17 cellular contexts compared by ENCODE assay signal in the genomic region with DNA sequence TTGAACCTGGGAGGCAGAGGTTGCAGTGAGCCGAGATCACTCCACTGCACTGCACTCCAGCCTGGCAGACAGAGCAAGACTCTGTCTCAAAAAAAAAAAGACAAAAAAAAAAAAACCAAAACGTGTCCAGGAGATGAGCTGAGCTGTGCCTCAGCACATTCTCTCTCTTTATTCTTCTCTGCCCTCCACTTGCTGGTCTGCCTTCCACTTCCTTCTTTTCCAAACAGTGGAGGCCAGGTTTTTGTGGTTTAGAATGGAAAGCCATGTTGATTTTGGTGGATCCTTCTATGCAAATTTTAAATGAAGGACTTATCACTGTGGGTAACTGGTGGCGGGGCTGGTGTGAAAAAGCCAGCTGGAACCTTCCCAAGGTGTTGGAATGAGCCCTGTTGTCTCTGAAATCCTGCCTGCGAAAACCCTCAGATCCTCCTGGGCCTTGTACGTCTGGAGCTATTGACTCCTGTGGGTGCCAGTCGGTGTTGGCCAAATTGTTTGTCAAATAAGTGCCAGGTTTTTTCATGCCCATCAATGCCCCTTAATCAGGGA.
DNase-seq lines count a peak whose midpoint lies in the region; ATAC-seq and TF ChIP-seq lines count a peak whose summit lies in the region.
"Had no signal": no experiment of that assay in that cellular context is flagged by ENCODE, and none has a peak within 500 bp of the region (broad histone marks: within the 10 kb centered on the region; RNA-seq: fewer than 3 reads in every experiment).

No MANE protein-coding gene starts in this region.

- no peak for ATAC-seq in GM18870 (IDR thresholded peaks at IDR 0.05; ENCODE audit: unreplicated experiment)

- H3K27ac Mint-ChIP-seq in chondrocyte (ENCODE audit: unreplicated experiment): no peak overlapping the region
- H3K27ac Mint-ChIP-seq: CD8-positive, alpha-beta memory T cell; GM23338 had no signal

- H3K27me3 Mint-ChIP-seq in chondrocyte (ENCODE audit: low read depth): no peaks in the 10 kb centered on the region

- no peak overlapping the region for H3K27ac ChIP-seq in spleen
- H3K27ac ChIP-seq: BLaER1 had no signal

- H3K36me3 Mint-ChIP-seq in chondrocyte (ENCODE audit: low read depth): peaks cover 17% of the 10 kb centered on the region
- H3K36me3 Mint-ChIP-seq: CD8-positive, alpha-beta memory T cell had no signal

- H3K4me1 ChIP-seq in spleen: no peaks in the 10 kb centered on the region
- H3K4me1 ChIP-seq: Caco-2 had no signal

- no peaks in the 10 kb centered on the region for H3K36me3 ChIP-seq in spleen
- H3K36me3 ChIP-seq: BLaER1 had no signal

- no peaks in the 10 kb centered on the region for H3K9me3 ChIP-seq in spleen
- H3K9me3 ChIP-seq: BLaER1, Caco-2 had no signal

- no peaks in the 10 kb centered on the region for H3K4me1 Mint-ChIP-seq in chondrocyte (ENCODE audit: low read depth)
- H3K4me1 Mint-ChIP-seq: CD8-positive, alpha-beta memory T cell had no signal

- peaks cover 3% of the 10 kb centered on the region for H3K9me3 Mint-ChIP-seq in chondrocyte (ENCODE audit: low read depth)
- H3K9me3 Mint-ChIP-seq: CD8-positive, alpha-beta memory T cell; GM23338 had no signal

- no peak overlapping the region for H3K4me3 Mint-ChIP-seq in chondrocyte (ENCODE audit: unreplicated experiment)
- H3K4me3 Mint-ChIP-seq: CD8-positive, alpha-beta memory T cell; GM23338 had no signal

- DNase-seq in NCI-H526 (lab: John Stamatoyannopoulos, UW) (peak; percentile 41 to 43), NCI-H526 treated with DMSO at 0.1 percent for 48 hours (lab: John Stamatoyannopoulos, UW) (no peak), NCI-H2029 treated with DMSO at 0.1 percent for 48 hours (lab: John Stamatoyannopoulos, UW) (peak; percentile 35), chondrocyte (ENCODE audit: low spot score) (peak; percentile 15), spleen (peak; percentile 3), NCI-H2227 treated with DMSO at 0.1 percent for 48 hours (lab: John Stamatoyannopoulos, UW) (no peak), NCI-H1105 (lab: John Stamatoyannopoulos, UW) (no peak)
- DNase-seq: 8988T; AML-193; Caco-2; CD8-positive, alpha-beta memory T cell; DMS53; GF-D8; H7 had no signal

- no peak overlapping the region for H3K4me3 ChIP-seq in spleen
- H3K4me3 ChIP-seq: BLaER1, GM23338 had no signal

- H3K27me3 ChIP-seq in spleen (replicated peaks in 1 of 7): peaks cover 0 to 21% (median 0%) of the 10 kb centered on the region in 7 donors
- H3K27me3 ChIP-seq: BLaER1 had no signal

- TF ChIP-seq POLR2A in spleen (IDR thresholded peaks at IDR 0.05): no peak

- intact Hi-C loops in spleen (cut with DNase I; ENCODE audit: low total_unique reads): no loop called here

- TF ChIP-seq CTCF in chondrocyte (IDR thresholded peaks at IDR 0.05) (no peak), spleen (IDR thresholded peaks at IDR 0.05 in 8 of 11, conservative IDR thresholded peaks at IDR 0.05 in 3 of 11) (no peak)

- WGBS in spleen, 5 donors: 64 to 80% (median 76%) methylated on average over 6 of the region's 6 CpGs

Comparison
In these comparisons a context has a peak if more than half of its experiments do, and no peak if none do; other contexts are left out.
1. DNase-seq: peak in NCI-H526 (2 of 2), NCI-H2029 treated with DMSO at 0.1 percent for 48 hours (single experiment), chondrocyte (single experiment) and spleen (single experiment); none in NCI-H526 treated with DMSO at 0.1 percent for 48 hours (single experiment), NCI-H2227 treated with DMSO at 0.1 percent for 48 hours (single experiment) and NCI-H1105 (single experiment).